ENCODE assay signal across 2 cellular contexts in the genomic region with DNA sequence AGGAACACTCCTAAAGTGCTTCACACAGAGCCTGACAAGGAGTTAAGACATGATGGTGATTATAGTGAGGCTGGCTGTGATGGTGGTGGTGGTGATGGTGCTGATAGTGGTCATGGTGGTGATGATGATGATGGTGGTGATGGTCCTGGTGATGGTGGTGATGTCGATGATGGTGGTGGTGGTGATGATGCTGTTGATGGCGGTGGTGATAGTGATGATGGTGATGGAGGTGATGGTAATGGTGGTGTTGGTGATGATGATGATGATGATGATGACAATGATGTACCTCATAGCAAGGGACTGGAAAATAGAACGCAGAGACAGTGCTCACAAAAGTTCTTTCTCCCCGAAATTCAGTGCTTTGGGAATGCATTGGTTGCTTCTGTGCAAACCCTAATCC.
TF ChIP-seq lines count a peak whose summit lies in the region.

No MANE protein-coding gene starts in this region.

TF ChIP-seq in HEK293, 187 proteins besides CTCF, POLR2A, EP300 and RAD21:
- TF ChIP-seq, protein P1, sequence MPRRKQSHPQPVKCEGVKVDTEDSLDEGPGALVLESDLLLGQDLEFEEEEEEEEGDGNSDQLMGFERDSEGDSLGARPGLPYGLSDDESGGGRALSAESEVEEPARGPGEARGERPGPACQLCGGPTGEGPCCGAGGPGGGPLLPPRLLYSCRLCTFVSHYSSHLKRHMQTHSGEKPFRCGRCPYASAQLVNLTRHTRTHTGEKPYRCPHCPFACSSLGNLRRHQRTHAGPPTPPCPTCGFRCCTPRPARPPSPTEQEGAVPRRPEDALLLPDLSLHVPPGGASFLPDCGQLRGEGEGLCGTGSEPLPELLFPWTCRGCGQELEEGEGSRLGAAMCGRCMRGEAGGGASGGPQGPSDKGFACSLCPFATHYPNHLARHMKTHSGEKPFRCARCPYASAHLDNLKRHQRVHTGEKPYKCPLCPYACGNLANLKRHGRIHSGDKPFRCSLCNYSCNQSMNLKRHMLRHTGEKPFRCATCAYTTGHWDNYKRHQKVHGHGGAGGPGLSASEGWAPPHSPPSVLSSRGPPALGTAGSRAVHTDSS (tag by site-specific recombination; IDR thresholded peaks at IDR 0.05): peak; percentile 77
- TF ChIP-seq, protein P2, sequence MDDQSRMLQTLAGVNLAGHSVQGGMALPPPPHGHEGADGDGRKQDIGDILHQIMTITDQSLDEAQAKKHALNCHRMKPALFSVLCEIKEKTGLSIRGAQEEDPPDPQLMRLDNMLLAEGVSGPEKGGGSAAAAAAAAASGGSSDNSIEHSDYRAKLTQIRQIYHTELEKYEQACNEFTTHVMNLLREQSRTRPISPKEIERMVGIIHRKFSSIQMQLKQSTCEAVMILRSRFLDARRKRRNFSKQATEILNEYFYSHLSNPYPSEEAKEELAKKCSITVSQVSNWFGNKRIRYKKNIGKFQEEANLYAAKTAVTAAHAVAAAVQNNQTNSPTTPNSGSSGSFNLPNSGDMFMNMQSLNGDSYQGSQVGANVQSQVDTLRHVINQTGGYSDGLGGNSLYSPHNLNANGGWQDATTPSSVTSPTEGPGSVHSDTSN (CRISPR knock-in tag; IDR thresholded peaks at IDR 0.05): no peak
- no peak for TF ChIP-seq FEZF1 (tag by site-specific recombination; IDR thresholded peaks at IDR 0.05)

TF ChIP-seq in H1, 55 proteins besides CTCF, POLR2A, EP300 and RAD21:
- no peak for TF ChIP-seq SIN3A (conservative IDR thresholded peaks at IDR 0.05 in 1 of 2, IDR thresholded peaks at IDR 0.05 in 1 of 2; ENCODE audit: low read depth in 1 of 2, low read length in 2 of 2)
- no peak for TF ChIP-seq SAP30 (IDR thresholded peaks at IDR 0.05; ENCODE audit: insufficient read depth, insufficient replicate concordance, low read length)
- TF ChIP-seq ZNF274 (IDR thresholded peaks at IDR 0.05; ENCODE audit: borderline replicate concordance, extremely low read depth, low read length): no peak
- TF ChIP-seq GABPA (IDR thresholded peaks at IDR 0.05; ENCODE audit: borderline replicate concordance, insufficient read depth, low read length): no peak
- no peak for TF ChIP-seq TEAD4 (IDR thresholded peaks at IDR 0.05; ENCODE audit: low read depth, low read length)
- no peak for TF ChIP-seq CREB1 (IDR thresholded peaks at IDR 0.05)
- no peak for TF ChIP-seq EGR1 (IDR thresholded peaks at IDR 0.05; ENCODE audit: borderline replicate concordance, low read depth, low read length)
- TF ChIP-seq POLR2AphosphoS5 (IDR thresholded peaks at IDR 0.05; ENCODE audit: low read depth, low read length): no peak
- TF ChIP-seq CBX8 (IDR thresholded peaks at IDR 0.05; ENCODE audit: borderline replicate concordance, low read depth, low read length): no peak
- no peak for TF ChIP-seq SP2 (IDR thresholded peaks at IDR 0.05; ENCODE audit: low read length)
- no peak for TF ChIP-seq RNF2 (IDR thresholded peaks at IDR 0.05; ENCODE audit: borderline replicate concordance, low read depth, low read length, missing control alignments, poor library complexity, severe bottlenecking)
- TF ChIP-seq, protein P3, sequence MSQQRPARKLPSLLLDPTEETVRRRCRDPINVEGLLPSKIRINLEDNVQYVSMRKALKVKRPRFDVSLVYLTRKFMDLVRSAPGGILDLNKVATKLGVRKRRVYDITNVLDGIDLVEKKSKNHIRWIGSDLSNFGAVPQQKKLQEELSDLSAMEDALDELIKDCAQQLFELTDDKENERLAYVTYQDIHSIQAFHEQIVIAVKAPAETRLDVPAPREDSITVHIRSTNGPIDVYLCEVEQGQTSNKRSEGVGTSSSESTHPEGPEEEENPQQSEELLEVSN (IDR thresholded peaks at IDR 0.05): no peak
